ENCODE assay signal across 9 cellular contexts in genomic region chr5:72137826-72138409, GRCh38. TPM values are rescaled to one million over a fixed set of nuclear protein-coding genes. Genes with fewer than 3 reads are reported as not detected.
DNase-seq lines count a peak whose midpoint lies in the region; ATAC-seq and TF ChIP-seq lines count a peak whose summit lies in the region.
"Had no signal": no experiment of that assay in that cellular context is flagged by ENCODE, and none has a peak within 500 bp of the region (broad histone marks: within the 10 kb centered on the region; RNA-seq: fewer than 3 reads in every experiment).

No MANE protein-coding gene starts in this region.

- H3K4me1 Mint-ChIP-seq in CD4-positive, alpha-beta T cell (ENCODE audit: low read depth): no peaks in the 10 kb centered on the region
- peaks cover 38% of the 10 kb centered on the region for H3K4me1 Mint-ChIP-seq in MCF 10A (ENCODE audit: insufficient read depth, unreplicated experiment)
- peaks cover 43% of the 10 kb centered on the region for H3K4me1 Mint-ChIP-seq in mesothelial cell of epicardium

- no peak overlapping the region for H3K4me3 Mint-ChIP-seq in CD4-positive, alpha-beta T cell
- no peak overlapping the region for H3K4me3 Mint-ChIP-seq in MCF 10A (ENCODE audit: unreplicated experiment)
- no peak overlapping the region for H3K4me3 Mint-ChIP-seq in mesothelial cell of epicardium

- no peak for ATAC-seq in CD4-positive, alpha-beta T cell (ENCODE audit: poor library complexity)
- ATAC-seq in HG03457 (IDR thresholded peaks at IDR 0.05; ENCODE audit: unreplicated experiment): no peak

- H3K27ac Mint-ChIP-seq in CD4-positive, alpha-beta T cell: no peak overlapping the region
- H3K27ac Mint-ChIP-seq in MCF 10A (ENCODE audit: low read depth, unreplicated experiment) (no peak overlapping the region), mesothelial cell of epicardium (no peak overlapping the region)

- no TSS peak for BruUV-seq in MCF 10A (replicated peaks; lab: Mats Ljungman, UMichigan)

- no peaks in the 10 kb centered on the region for H3K36me3 Mint-ChIP-seq in CD4-positive, alpha-beta T cell (ENCODE audit: low read depth)
- H3K36me3 Mint-ChIP-seq in MCF 10A (ENCODE audit: insufficient read depth, unreplicated experiment): no peaks in the 10 kb centered on the region
- H3K36me3 Mint-ChIP-seq in mesothelial cell of epicardium: no peaks in the 10 kb centered on the region
- H3K36me3 Mint-ChIP-seq: activated naive CD8-positive, alpha-beta T cell had no signal

- peaks cover 42% of the 10 kb centered on the region for H3K27me3 Mint-ChIP-seq in CD4-positive, alpha-beta T cell
- H3K27me3 Mint-ChIP-seq in MCF 10A (ENCODE audit: insufficient read depth, unreplicated experiment) (no peaks in the 10 kb centered on the region), mesothelial cell of epicardium (ENCODE audit: low read depth) (no peaks in the 10 kb centered on the region)

- intact Hi-C loops in CD4-positive, alpha-beta T cell (cut with DNase I, micrococcal nuclease): loop anchor here (1.0 kb wide), 1 partner anchor 170 kb away; no protein-coding TSS in a partner anchor
- intact Hi-C loops in MCF 10A (cut with micrococcal nuclease): loop anchor here (1.0 to 5.0 kb wide), 4 partner anchors 107 to 361 kb away; no protein-coding TSS in a partner anchor

- TF ChIP-seq CTCF in CD4-positive, alpha-beta T cell (IDR thresholded peaks at IDR 0.05): peak; percentile 72
- TF ChIP-seq CTCF in MCF 10A (IDR thresholded peaks at IDR 0.05; ENCODE audit: unreplicated experiment): peak; percentile 39
- TF ChIP-seq CTCF in mesothelial cell of epicardium (IDR thresholded peaks at IDR 0.05; ENCODE audit: unreplicated experiment): peak; percentile 50

- H3K9me3 ChIP-seq in CD4-positive, alpha-beta T cell (ENCODE audit: control insufficient read depth, low read length): no peaks in the 10 kb centered on the region

- DNase-seq in CD4-positive, alpha-beta T cell: no peak
- peak; percentile 9 for DNase-seq in Jurkat, Clone E6-1 (ENCODE audit: low read depth, low spot score)
- DNase-seq in MCF 10A (ENCODE audit: unreplicated experiment): no peak
- DNase-seq in mesothelial cell of epicardium (ENCODE audit: low spot score in 2 of 2, unreplicated experiment in 2 of 2): no peak
- DNase-seq in NCI-H128 (lab: John Stamatoyannopoulos, UW; ENCODE audit: unreplicated experiment): no peak
- no peak for DNase-seq in islet precursor cell
- DNase-seq in Ammon's horn (ENCODE audit: low spot score): no peak

- POLR2A ChIA-PET in CD4-positive, alpha-beta T cell (lab: Charles Lee): no interaction called here
- POLR2A ChIA-PET in MCF 10A (lab: Yijun Ruan, JAX): no interaction called here

- no peaks in the 10 kb centered on the region for H3K9me3 Mint-ChIP-seq in CD4-positive, alpha-beta T cell
- H3K9me3 Mint-ChIP-seq in MCF 10A (ENCODE audit: unreplicated experiment) (no peaks in the 10 kb centered on the region), mesothelial cell of epicardium (no peaks in the 10 kb centered on the region)

- no peak overlapping the region for H3K4me3 ChIP-seq in Jurkat, Clone E6-1 (ENCODE audit: low read length)

- peaks cover 34% of the 10 kb centered on the region for H3K27me3 ChIP-seq in CD4-positive, alpha-beta T cell (ENCODE audit: control insufficient read depth, insufficient read depth, low read length)

- CTCF ChIA-PET in CD4-positive, alpha-beta T cell (lab: Charles Lee): interaction anchor here (2.5 kb wide), 1 partner anchor 170 kb away, joined by 9 read pairs; no protein-coding TSS in a partner anchor
- CTCF ChIA-PET in MCF 10A (lab: Yijun Ruan, JAX): interaction anchor here (0.9 kb wide), 1 partner anchor 168 kb away, joined by 3 read pairs; no protein-coding TSS in a partner anchor

- H3K27ac ChIP-seq in CD4-positive, alpha-beta T cell (ENCODE audit: low read depth, low read length): no peak overlapping the region

RNA-seq across cellular contexts. Expression of gene MAP1B, which starts 30.6 kb away (rescaled TPM):
- total RNA-seq in CD4-positive, alpha-beta T cell: under 1 TPM; 0.03 to 0.06 TPM
- 1.0 TPM for polyA plus RNA-seq in Jurkat, Clone E6-1 (2012; ENCODE audit: insufficient read depth, insufficient read length)
- total RNA-seq in MCF 10A (2022) (43.8 and 56.0 TPM in 2 replicates), mesothelial cell of epicardium (60.8 to 61.2 TPM (median 61.0 TPM) in 3 replicates)

Comparison
In these comparisons a context has a peak if more than half of its experiments do, and no peak if none do; other contexts are left out.
1. RNA of gene MAP1B, which starts 30.6 kb away (total RNA-seq): 60.8 to 61.2 TPM in mesothelial cell of epicardium and 43.8 to 56.0 TPM in MCF 10A; 0.03 to 0.06 TPM in CD4-positive, alpha-beta T cell; every median in the first group is over 10 times any median in the second.
2. Peak in every context shown above with its lines, with median percentiles within 50 percentile points of each other: CTCF ChIP-seq.